1 cellular context compared by ENCODE assay signal in genomic region chr19:48637449-48637947, GRCh38.
TF ChIP-seq lines count a peak whose summit lies in the region.

No MANE protein-coding gene starts in this region.

TF ChIP-seq in GM12878, 131 proteins besides CTCF, POLR2A, EP300 and RAD21 (continues in another document):
- TF ChIP-seq ZBTB11 (CRISPR knock-in tag; IDR thresholded peaks at IDR 0.05) (no peak), CHD4 (IDR thresholded peaks at IDR 0.05) (no peak), ZNF592 (IDR thresholded peaks at IDR 0.05) (no peak), HDGF (IDR thresholded peaks at IDR 0.05) (peak; percentile 99), ATF3 (IDR thresholded peaks at IDR 0.05; ENCODE audit: borderline replicate concordance, extremely low read depth, low read depth, low read length) (0 out of 2 replicates have a peak, but pooled peaks have one; percentile 18), SMAD1 (IDR thresholded peaks at IDR 0.05; ENCODE audit: low read depth, partially characterized antibody) (no peak), ASH2L (IDR thresholded peaks at IDR 0.05; ENCODE audit: borderline replicate concordance, low read depth) (no peak), POU2F2 (IDR thresholded peaks at IDR 0.05; ENCODE audit: borderline replicate concordance, low read depth, low read length) (peak; percentile 15; the same call in 1 of the 3 replicates), ESRRA (IDR thresholded peaks at IDR 0.05; ENCODE audit: low read length) (peak; percentile 63; the same call in 1 of the 2 replicates), CHD1 (IDR thresholded peaks at IDR 0.05; ENCODE audit: low read depth, low read length) (no peak), HSF1 (IDR thresholded peaks at IDR 0.05; ENCODE audit: low read depth, low read length) (no peak), NFXL1 (IDR thresholded peaks at IDR 0.05; ENCODE audit: borderline replicate concordance) (no peak), TAF1 (IDR thresholded peaks at IDR 0.05; ENCODE audit: borderline replicate concordance, low read depth, low read length) (no peak), KDM1A (IDR thresholded peaks at IDR 0.05; ENCODE audit: borderline replicate concordance) (no peak), ZNF24 (IDR thresholded peaks at IDR 0.05) (no peak), NR2C1 (IDR thresholded peaks at IDR 0.05) (no peak), SMARCA5 (IDR thresholded peaks at IDR 0.05) (no peak), POLR2AphosphoS2 (IDR thresholded peaks at IDR 0.05; ENCODE audit: low read depth, low read length) (no peak), ZNF622 (IDR thresholded peaks at IDR 0.05) (no peak), BCLAF1 (IDR thresholded peaks at IDR 0.05) (no peak), MXI1 (IDR thresholded peaks at IDR 0.05; ENCODE audit: low read depth, low read length) (peak; percentile 86), TBL1XR1 (IDR thresholded peaks at IDR 0.05; ENCODE audit: low read depth, low read length) (0 out of 2 replicates have a peak, but pooled peaks have one; percentile 25), CBFB (IDR thresholded peaks at IDR 0.05; ENCODE audit: low read depth) (no peak), CREM (IDR thresholded peaks at IDR 0.05; ENCODE audit: low read depth) (peak; percentile 53), CEBPB (IDR thresholded peaks at IDR 0.05; ENCODE audit: borderline replicate concordance in 1 of 2, low read depth in 2 of 2, low read length in 2 of 2) (no peak), MYC (IDR thresholded peaks at IDR 0.05; ENCODE audit: insufficient read depth, insufficient read length, insufficient replicate concordance, low read length, severe bottlenecking) (peak; percentile 34), SP1 (IDR thresholded peaks at IDR 0.05; ENCODE audit: low read depth, low read length) (peak; percentile 94), YY1 (IDR thresholded peaks at IDR 0.05; ENCODE audit: low read depth, low read length) (no peak), STAT1 (conservative IDR thresholded peaks at IDR 0.05) (no peak), CREB1 (IDR thresholded peaks at IDR 0.05; ENCODE audit: low read depth) (peak; percentile 73), EZH2 (IDR thresholded peaks at IDR 0.05; ENCODE audit: borderline replicate concordance, control insufficient read depth, low read depth, low read length) (no peak), EED (IDR thresholded peaks at IDR 0.05; ENCODE audit: low read depth) (no peak), SPI1 (IDR thresholded peaks at IDR 0.05; ENCODE audit: borderline replicate concordance, insufficient read depth, low read depth, low read length) (0 out of 2 replicates have a peak, but pooled peaks have one; percentile 28), ZNF687 (IDR thresholded peaks at IDR 0.05) (no peak), USF1 (IDR thresholded peaks at IDR 0.05; ENCODE audit: borderline replicate concordance, extremely low read length, insufficient read depth, low read depth, low read length) (peak; percentile 82), HDAC6 (IDR thresholded peaks at IDR 0.05; ENCODE audit: unreplicated experiment) (no peak), ATF7 (IDR thresholded peaks at IDR 0.05; ENCODE audit: low read depth) (no peak), BACH1 (IDR thresholded peaks at IDR 0.05; ENCODE audit: borderline replicate concordance) (no peak; the same call in 1 of the 2 replicates), ZNF207 (IDR thresholded peaks at IDR 0.05; ENCODE audit: borderline replicate concordance) (no peak), YBX1 (IDR thresholded peaks at IDR 0.05) (no peak), ZBTB33 (IDR thresholded peaks at IDR 0.05) (peak; percentile 86; the same call in 1 of the 2 replicates), RBBP5 (conservative IDR thresholded peaks at IDR 0.05) (no peak)
